ENCODE assay signal across 23 cellular contexts in genomic region chr4:648579-649292, GRCh38. TPM values are rescaled to one million over a fixed set of nuclear protein-coding genes. Genes with fewer than 3 reads are reported as not detected.
A peak's percentile ranks its signal among the peaks of the same experiment; 100 is the strongest.
DNase-seq lines count a peak whose midpoint lies in the region; ATAC-seq, FAIRE-seq and TF ChIP-seq lines count a peak whose summit lies in the region.
"Had no signal": no experiment of that assay in that cellular context is flagged by ENCODE, and none has a peak within 500 bp of the region (broad histone marks: within the 10 kb centered on the region; RNA-seq: fewer than 3 reads in every experiment).

No MANE protein-coding gene starts in this region.

- H3K9me3 ChIP-seq in right cardiac atrium (ENCODE audit: control insufficient read depth, low read length) (no peaks in the 10 kb centered on the region), K562 (replicated peaks; ENCODE audit: control insufficient read depth, insufficient read depth, low read depth, low read length) (peaks cover 2% of the 10 kb centered on the region; the same call in 1 of the 2 replicates), mucosa of descending colon (no peaks in the 10 kb centered on the region), gastroesophageal sphincter (no peaks in the 10 kb centered on the region), thyroid gland (no peaks in the 10 kb centered on the region)
- H3K9me3 ChIP-seq: colonic mucosa, SK-N-SH, vagina had no signal

- intact Hi-C loops in right cardiac atrium (cut with DNase I) (no loop called here), cardiac septum (cut with DNase I) (no loop called here), K562 (cut with micrococcal nuclease) (no loop called here), mucosa of descending colon (cut with DNase I, micrococcal nuclease) (no loop called here), thyroid gland (cut with DNase I) (no loop called here)

- no peak for TF ChIP-seq RAD21 in K562 (CRISPR knock-in tag; conservative IDR thresholded peaks at IDR 0.05 in 1 of 2, IDR thresholded peaks at IDR 0.05 in 1 of 2)

- POLR2A ChIA-PET in K562 (lab: Yijun Ruan, JAX), result interaction anchor here (0.8 kb wide), 1 partner anchor 104 kb away, joined by 3 read pairs; no protein-coding TSS in a partner anchor

- DNase-seq in right cardiac atrium (peak in 2 of 3 donors; percentile 12 to 43), cardiac septum (ENCODE audit: low spot score) (no peak), K562 (ENCODE audit: extremely low read depth in 1 of 4, low spot score in 3 of 4) (no peak), mucosa of descending colon (peak in 2 of 3 donors; percentile 12 to 41), thyroid gland (no peak)
- DNase-seq in stimulated activated CD4-positive, alpha-beta T cell treated with anti-CD3 and anti-CD28 coated beads, Interleukin-4, amount 100 ng/mL, for 4 hours, result no peak
- DNase-seq in activated CD4-positive, alpha-beta T cell treated with anti-CD3 and anti-CD28 coated beads, Interleukin-2, amount 50 U/mL, for 1 hour, result no peak
- DNase-seq: activated CD4-positive, CD25-positive, alpha-beta regulatory T cell treated with anti-CD3 and anti-CD28 coated beads, Interleukin-2, amount 50 U/mL, for 72 hours; activated naive CD8-positive, alpha-beta T cell treated with anti-CD3 and anti-CD28 coated beads, Interleukin-2, amount 10 ng/mL, durations not matched to agents 7 days and 5 days; CD4-positive, alpha-beta memory T cell; colonic mucosa; head of caudate nucleus; naive thymus-derived CD8-positive, alpha-beta T cell; NCI-H1048; NCI-H2081 treated with DMSO at 0.1 percent for 48 hours; PC-3; SK-N-SH; small intestine; stimulated activated CD4-positive, alpha-beta T cell treated with anti-CD3 and anti-CD28 coated beads, Interleukin-4, amount 100 ng/mL, for 24 hours; T1000 had no signal

- in situ Hi-C loops in K562 (cut with MboI), result no loop called here

- no peaks in the 10 kb centered on the region for H4K20me1 ChIP-seq in K562 (replicated peaks; ENCODE audit: control insufficient read depth, insufficient read depth, low read length)

- no peak for TF ChIP-seq CTCF in K562 (IDR thresholded peaks at IDR 0.05 in 2 of 3, conservative IDR thresholded peaks at IDR 0.05 in 1 of 3; ENCODE audit: insufficient read depth in 2 of 3, low read depth in 1 of 3, low read length in 3 of 3)
- no peak for TF ChIP-seq CTCF in mucosa of descending colon (IDR thresholded peaks at IDR 0.05)
- TF ChIP-seq CTCF in gastroesophageal sphincter (IDR thresholded peaks at IDR 0.05), result no peak
- no peak for TF ChIP-seq CTCF in thyroid gland (IDR thresholded peaks at IDR 0.05)

- no peak for ATAC-seq in right cardiac atrium
- peak; percentile 54 for ATAC-seq in K562
- ATAC-seq in mucosa of descending colon, result no peak
- ATAC-seq in gastroesophageal sphincter, result no peak
- ATAC-seq: naive thymus-derived CD8-positive, alpha-beta T cell; PC-3 had no signal

- CTCF ChIA-PET in K562 (lab: Yijun Ruan, JAX; ENCODE audit: low intra/inter-chr PET ratio), result no interaction called here

- no peak overlapping the region for H3K4me2 ChIP-seq in K562 (ENCODE audit: insufficient read depth, low read length)
- H3K4me2 ChIP-seq: SK-N-SH had no signal

- 70% methylated on average over 28 of the region's 28 CpGs for WGBS in right cardiac atrium
- WGBS in K562 (ENCODE audit: insufficient coverage, low coverage, missing lambda C conversion rate), result 30% methylated on average over 26 of the region's 28 CpGs
- 65 to 100% methylated on average over 4 to 15 of the region's 28 CpGs for WGBS in gastroesophageal sphincter (ENCODE audit: low coverage in 1 of 2), 2 donors
- 66 to 89% methylated on average over 14 to 19 of the region's 28 CpGs for WGBS in thyroid gland, 2 donors

- H2AFZ ChIP-seq in K562 (ENCODE audit: low read depth, low read length), result peak overlapping the region; percentile 61

- H3K4me3 ChIP-seq in right cardiac atrium (ENCODE audit: low read length) (no peak overlapping the region), K562 (no peak overlapping the region), mucosa of descending colon (no peak overlapping the region), gastroesophageal sphincter (no peak overlapping the region), thyroid gland (replicated peaks in 1 of 3) (no peak overlapping the region)
- H3K4me3 ChIP-seq: colonic mucosa, vagina had no signal

- TF ChIP-seq POLR2A in K562 (conservative IDR thresholded peaks at IDR 0.05) (no peak), gastroesophageal sphincter (IDR thresholded peaks at IDR 0.05) (no peak), thyroid gland (IDR thresholded peaks at IDR 0.05) (no peak)

- BruUV-seq in K562 (replicated peaks; lab: Mats Ljungman, UMichigan), result no TSS peak

- FAIRE-seq in K562 (lab: Jason Lieb, UNC), result no peak
- FAIRE-seq: small intestine had no signal

- H3K4me1 ChIP-seq in right cardiac atrium (ENCODE audit: control insufficient read depth, insufficient read depth, low read length) (no peaks in the 10 kb centered on the region), K562 (replicated peaks in 1 of 2; ENCODE audit: control insufficient read depth in 2 of 2, insufficient read depth in 2 of 2, low read length in 2 of 2) (peaks cover 0 to 48% of the 10 kb centered on the region in 2 experiments; a peak in 2 of 5 replicates), mucosa of descending colon (ENCODE audit: low read depth) (no peaks in the 10 kb centered on the region), gastroesophageal sphincter (no peaks in the 10 kb centered on the region), thyroid gland (peaks cover 8% of the 10 kb centered on the region in 2 donors)
- H3K4me1 ChIP-seq: colonic mucosa had no signal

- TF ChIP-seq EP300 in K562 (IDR thresholded peaks at IDR 0.05; ENCODE audit: low read length) (no peak), gastroesophageal sphincter (IDR thresholded peaks at IDR 0.05) (no peak)

- H3K27me3 ChIP-seq in right cardiac atrium (ENCODE audit: control insufficient read depth, insufficient read depth) (no peaks in the 10 kb centered on the region), K562 (ENCODE audit: control insufficient read depth in 2 of 2, insufficient read depth in 2 of 2, low read length in 2 of 2) (peaks cover 39 to 74% of the 10 kb centered on the region in 2 experiments; a peak in 3 of 5 replicates), gastroesophageal sphincter (peaks cover 67% of the 10 kb centered on the region), thyroid gland (no peaks in the 10 kb centered on the region)

- H3K9me1 ChIP-seq in K562 (ENCODE audit: control insufficient read depth, insufficient read depth, low read length), result no peaks in the 10 kb centered on the region

- H3K36me3 ChIP-seq in K562 (ENCODE audit: control insufficient read depth, insufficient read depth, low read length), result no peaks in the 10 kb centered on the region
- H3K36me3 ChIP-seq in mucosa of descending colon (ENCODE audit: low read depth), result no peaks in the 10 kb centered on the region
- H3K36me3 ChIP-seq in gastroesophageal sphincter, result no peaks in the 10 kb centered on the region
- H3K36me3 ChIP-seq in thyroid gland, result no peaks in the 10 kb centered on the region
- H3K36me3 ChIP-seq: colonic mucosa, vagina had no signal

- H3K9ac ChIP-seq in K562 (ENCODE audit: insufficient read depth in 1 of 2, low read depth in 2 of 2, low read length in 2 of 2), result peak overlapping the region in 1 of 2 experiments; percentile 24; a peak in 1 of 4 replicates
- H3K9ac ChIP-seq: SK-N-SH had no signal

- H3K27ac ChIP-seq in right cardiac atrium (ENCODE audit: low read length) (no peak overlapping the region), K562 (ENCODE audit: extremely low read depth, low read depth, low read length) (no peak overlapping the region), gastroesophageal sphincter (no peak overlapping the region), thyroid gland (no peak overlapping the region)
- H3K27ac ChIP-seq: colonic mucosa, vagina had no signal

- no peaks in the 10 kb centered on the region for H3K79me2 ChIP-seq in K562 (ENCODE audit: control insufficient read depth, insufficient read depth, low read length)

RNA-seq across cellular contexts. Expression of gene PDE6B, which starts 23.4 kb away (rescaled TPM):
- total RNA-seq in right cardiac atrium (1 to 10 TPM; 6.8 to 7.5 (median 7.0) TPM), cardiac septum (4.8 TPM), K562 (2014; rRNA removed) (not detected in 2 replicates), K562 (2014; rRNA removed; fragmentation: Illumina TruSeq; extraction: Trizol) (not detected in 2 replicates), K562 (2015; rRNA removed; fragmentation: Illumina TruSeq; extraction: Trizol) (not detected in 2 replicates), K562 (2021) (not detected in 2 replicates), mucosa of descending colon (1 to 10 TPM; 1.0 to 2.9 (median 1.2) TPM), gastroesophageal sphincter (1 to 10 TPM in 3 of 4 donors, under 1 TPM in 1; 0.81 to 5.5 (median 1.8) TPM), thyroid gland (10 to 100 TPM in 2 of 4 donors, 1 to 10 TPM in 2; 6.4 to 26.4 (median 14.4) TPM)
- polyA plus RNA-seq in right cardiac atrium (3.6 TPM), K562 (2011; rRNA removed) (not detected in 2 replicates), K562 (2014; fragmentation: Illumina TruSeq; extraction: Trizol) (not detected in 2 replicates), K562 (2014; fragmentation: Nextera tagmentation; extraction: Ambion mirVana) (under 1 TPM in 1 of 2 experiments, not detected in 1; 0.04 TPM), K562 (2014; rRNA removed) (not detected in 2 replicates)
- 0.30 TPM in 1 of 2 replicates, not detected in the other for total RNA-seq in K562 (2011; cell fraction: chromatin; rRNA removed; ENCODE audit: low replicate concordance)
- total RNA-seq in K562 (2011; cell fraction: nucleolus; rRNA removed), result not detected in 2 replicates
- not detected in 2 replicates for total RNA-seq in K562 (2011; cell fraction: nucleoplasm; rRNA removed)
- 0.04 TPM in 1 of 2 replicates, not detected in the other for polyA plus RNA-seq in K562 (2011; cell fraction: cytosol; rRNA removed)
- not detected in 2 replicates for polyA plus RNA-seq in K562 (2011; cell fraction: nucleus; rRNA removed)
- polyA plus RNA-seq in K562 (2012), result 0.07 and 0.10 TPM in 2 replicates
- polyA minus RNA-seq in K562 (2011; rRNA and poly(A)+ RNA removed), result 0.07 TPM in 1 of 2 replicates, not detected in the other
- not detected in 2 replicates for polyA minus RNA-seq in K562 (2011; cell fraction: cytosol; rRNA and poly(A)+ RNA removed)
- polyA minus RNA-seq in K562 (2011; cell fraction: nucleus; rRNA and poly(A)+ RNA removed), result not detected in 2 replicates
- total RNA-seq: HT-29, PC-3 had no signal

RNA-seq across cellular contexts. Expression of gene ATP5ME, which starts 25.3 kb away (rescaled TPM):
- total RNA-seq in right cardiac atrium (100 to 1,000 TPM; 689 to 911 (median 734) TPM), cardiac septum (734 TPM), K562 (2014; rRNA removed) (746 and 978 TPM in 2 replicates), K562 (2014; rRNA removed; fragmentation: Illumina TruSeq; extraction: Trizol) (839 and 887 TPM in 2 replicates), K562 (2015; rRNA removed; fragmentation: Illumina TruSeq; extraction: Trizol) (914 and 930 TPM in 2 replicates), K562 (2021) (509 and 535 TPM in 2 replicates), mucosa of descending colon (100 to 1,000 TPM; 330 to 467 (median 399) TPM), gastroesophageal sphincter (100 to 1,000 TPM in 3 of 4 donors, 10 to 100 TPM in 1; 56.9 to 116 (median 106) TPM), thyroid gland (100 to 1,000 TPM in 2 of 4 donors, 10 to 100 TPM in 2; 82.2 to 144 (median 106) TPM)
- polyA plus RNA-seq in right cardiac atrium (1,352 TPM), K562 (2011; rRNA removed) (573 and 595 TPM in 2 replicates), K562 (2014; fragmentation: Illumina TruSeq; extraction: Trizol) (632 and 822 TPM in 2 replicates), K562 (2014; fragmentation: Nextera tagmentation; extraction: Ambion mirVana) (1,000 to 10,000 TPM; 2,400 to 2,480 TPM), K562 (2014; rRNA removed) (987 and 1,053 TPM in 2 replicates)
- total RNA-seq in K562 (2011; cell fraction: chromatin; rRNA removed; ENCODE audit: low replicate concordance), result 72.8 and 88.6 TPM in 2 replicates
- 122 and 189 TPM in 2 replicates for total RNA-seq in K562 (2011; cell fraction: nucleolus; rRNA removed)
- 125 and 130 TPM in 2 replicates for total RNA-seq in K562 (2011; cell fraction: nucleoplasm; rRNA removed)
- polyA plus RNA-seq in K562 (2011; cell fraction: cytosol; rRNA removed), result 589 and 678 TPM in 2 replicates
- 222 and 265 TPM in 2 replicates for polyA plus RNA-seq in K562 (2011; cell fraction: nucleus; rRNA removed)
- polyA plus RNA-seq in K562 (2012), result 689 and 2,439 TPM in 2 replicates
- polyA minus RNA-seq in K562 (2011; rRNA and poly(A)+ RNA removed), result 147 and 173 TPM in 2 replicates
- polyA minus RNA-seq in K562 (2011; cell fraction: cytosol; rRNA and poly(A)+ RNA removed), result 96.7 and 103 TPM in 2 replicates
- 41.5 and 69.1 TPM in 2 replicates for polyA minus RNA-seq in K562 (2011; cell fraction: nucleus; rRNA and poly(A)+ RNA removed)

RNA-seq across cellular contexts. Expression of gene MYL5, which starts 25.6 kb away (rescaled TPM):
- 1 to 10 TPM; 4.0 to 6.0 (median 4.7) TPM for total RNA-seq in right cardiac atrium
- 3.8 TPM for polyA plus RNA-seq in right cardiac atrium
- total RNA-seq in cardiac septum, result 6.5 TPM
- total RNA-seq in K562 (2011; cell fraction: chromatin; rRNA removed; ENCODE audit: low replicate concordance), result 13.3 and 32.0 TPM in 2 replicates
- total RNA-seq in K562 (2011; cell fraction: nucleolus; rRNA removed), result 19.7 and 19.9 TPM in 2 replicates
- 9.6 and 13.4 TPM in 2 replicates for total RNA-seq in K562 (2011; cell fraction: nucleoplasm; rRNA removed)
- total RNA-seq in K562 (2014; rRNA removed), result 4.9 and 6.2 TPM in 2 replicates
- 2.6 and 3.1 TPM in 2 replicates for total RNA-seq in K562 (2014; rRNA removed; fragmentation: Illumina TruSeq; extraction: Trizol)
- 5.1 and 5.9 TPM in 2 replicates for total RNA-seq in K562 (2015; rRNA removed; fragmentation: Illumina TruSeq; extraction: Trizol)
- 9.1 and 10.0 TPM in 2 replicates for total RNA-seq in K562 (2021)
- polyA plus RNA-seq in K562 (2011; rRNA removed), result 3.8 and 4.1 TPM in 2 replicates
- 2.8 TPM in 2 replicates for polyA plus RNA-seq in K562 (2011; cell fraction: cytosol; rRNA removed)
- polyA plus RNA-seq in K562 (2011; cell fraction: nucleus; rRNA removed), result 18.2 and 29.5 TPM in 2 replicates
- polyA plus RNA-seq in K562 (2012), result 9.3 and 13.7 TPM in 2 replicates
- polyA plus RNA-seq in K562 (2014; fragmentation: Illumina TruSeq; extraction: Trizol), result 3.4 and 5.5 TPM in 2 replicates
- polyA plus RNA-seq in K562 (2014; fragmentation: Nextera tagmentation; extraction: Ambion mirVana), result 1 to 10 TPM; 1.4 TPM
- polyA plus RNA-seq in K562 (2014; rRNA removed), result 6.0 and 6.9 TPM in 2 replicates
- 3.1 and 4.0 TPM in 2 replicates for polyA minus RNA-seq in K562 (2011; rRNA and poly(A)+ RNA removed)
- 0.76 and 1.5 TPM in 2 replicates for polyA minus RNA-seq in K562 (2011; cell fraction: cytosol; rRNA and poly(A)+ RNA removed)
- polyA minus RNA-seq in K562 (2011; cell fraction: nucleus; rRNA and poly(A)+ RNA removed), result 11.0 and 13.6 TPM in 2 replicates
- total RNA-seq in mucosa of descending colon, result 10 to 100 TPM; 26.1 to 52.5 (median 50.7) TPM
- 10 to 100 TPM in 1 of 4 donors, 1 to 10 TPM in 3; 1.5 to 12.6 (median 3.8) TPM for total RNA-seq in gastroesophageal sphincter
- total RNA-seq in thyroid gland, result 10 to 100 TPM; 13.0 to 17.5 (median 14.2) TPM

RNA-seq across cellular contexts. Expression of gene SLC49A3, which starts 40.2 kb away (rescaled TPM):
- 10 to 100 TPM; 13.7 to 19.5 (median 16.9) TPM for total RNA-seq in right cardiac atrium
- polyA plus RNA-seq in right cardiac atrium, result 10.6 TPM
- total RNA-seq in cardiac septum, result 12.1 TPM
- total RNA-seq in K562 (2011; cell fraction: chromatin; rRNA removed; ENCODE audit: low replicate concordance), result not detected in 2 replicates
- 0.39 TPM in 1 of 2 replicates, not detected in the other for total RNA-seq in K562 (2011; cell fraction: nucleolus; rRNA removed)
- 0.61 TPM in 1 of 2 replicates, not detected in the other for total RNA-seq in K562 (2011; cell fraction: nucleoplasm; rRNA removed)
- not detected in 2 replicates for total RNA-seq in K562 (2014; rRNA removed)
- total RNA-seq in K562 (2014; rRNA removed; fragmentation: Illumina TruSeq; extraction: Trizol), result not detected in 2 replicates
- total RNA-seq in K562 (2015; rRNA removed; fragmentation: Illumina TruSeq; extraction: Trizol), result not detected in 2 replicates
- total RNA-seq in K562 (2021), result 0.24 and 0.29 TPM in 2 replicates
- polyA plus RNA-seq in K562 (2011; rRNA removed), result not detected in 2 replicates
- polyA plus RNA-seq in K562 (2011; cell fraction: cytosol; rRNA removed), result 0.03 and 0.22 TPM in 2 replicates
- 0.25 and 0.55 TPM in 2 replicates for polyA plus RNA-seq in K562 (2011; cell fraction: nucleus; rRNA removed)
- 0.21 and 0.30 TPM in 2 replicates for polyA plus RNA-seq in K562 (2012)
- not detected in 2 replicates for polyA plus RNA-seq in K562 (2014; fragmentation: Illumina TruSeq; extraction: Trizol)
- not detected for polyA plus RNA-seq in K562 (2014; fragmentation: Nextera tagmentation; extraction: Ambion mirVana)
- polyA plus RNA-seq in K562 (2014; rRNA removed), result 0.18 and 0.41 TPM in 2 replicates
- not detected in 2 replicates for polyA minus RNA-seq in K562 (2011; rRNA and poly(A)+ RNA removed)
- polyA minus RNA-seq in K562 (2011; cell fraction: cytosol; rRNA and poly(A)+ RNA removed), result not detected in 2 replicates
- polyA minus RNA-seq in K562 (2011; cell fraction: nucleus; rRNA and poly(A)+ RNA removed), result not detected in 2 replicates
- total RNA-seq in mucosa of descending colon, result 10 to 100 TPM in 2 of 3 donors, 1 to 10 TPM in 1; 9.9 to 14.1 (median 11.5) TPM
- 1 to 10 TPM; 5.2 to 8.7 (median 7.8) TPM for total RNA-seq in gastroesophageal sphincter
- 10 to 100 TPM; 14.9 to 27.1 (median 18.3) TPM for total RNA-seq in thyroid gland
- total RNA-seq: PC-3 had no signal
- polyA plus RNA-seq: CD4-positive, alpha-beta memory T cell had no signal

RNA-seq across cellular contexts. Expression of gene PCGF3, which starts 56.9 kb away (rescaled TPM):
- 10 to 100 TPM; 25.0 to 28.6 (median 26.4) TPM for total RNA-seq in right cardiac atrium
- 30.1 TPM for polyA plus RNA-seq in right cardiac atrium
- 24.3 TPM for total RNA-seq in cardiac septum
- total RNA-seq in K562 (2011; cell fraction: chromatin; rRNA removed; ENCODE audit: low replicate concordance), result 122 and 175 TPM in 2 replicates
- total RNA-seq in K562 (2011; cell fraction: nucleolus; rRNA removed), result 123 and 128 TPM in 2 replicates
- 119 and 129 TPM in 2 replicates for total RNA-seq in K562 (2011; cell fraction: nucleoplasm; rRNA removed)
- total RNA-seq in K562 (2014; rRNA removed), result 31.3 and 39.9 TPM in 2 replicates
- 13.3 and 14.7 TPM in 2 replicates for total RNA-seq in K562 (2014; rRNA removed; fragmentation: Illumina TruSeq; extraction: Trizol)
- total RNA-seq in K562 (2015; rRNA removed; fragmentation: Illumina TruSeq; extraction: Trizol), result 19.1 and 20.3 TPM in 2 replicates
- 39.6 and 46.1 TPM in 2 replicates for total RNA-seq in K562 (2021)
- polyA plus RNA-seq in K562 (2011; rRNA removed), result 37.2 and 42.2 TPM in 2 replicates
- 35.7 and 39.0 TPM in 2 replicates for polyA plus RNA-seq in K562 (2011; cell fraction: cytosol; rRNA removed)
- polyA plus RNA-seq in K562 (2011; cell fraction: nucleus; rRNA removed), result 197 and 242 TPM in 2 replicates
- 22.9 and 34.4 TPM in 2 replicates for polyA plus RNA-seq in K562 (2012)
- 18.9 and 20.4 TPM in 2 replicates for polyA plus RNA-seq in K562 (2014; fragmentation: Illumina TruSeq; extraction: Trizol)
- 1 to 10 TPM; 2.6 to 4.3 TPM for polyA plus RNA-seq in K562 (2014; fragmentation: Nextera tagmentation; extraction: Ambion mirVana)
- 40.1 and 40.2 TPM in 2 replicates for polyA plus RNA-seq in K562 (2014; rRNA removed)
- polyA minus RNA-seq in K562 (2011; rRNA and poly(A)+ RNA removed), result 25.9 and 30.6 TPM in 2 replicates
- 22.7 and 34.9 TPM in 2 replicates for polyA minus RNA-seq in K562 (2011; cell fraction: cytosol; rRNA and poly(A)+ RNA removed)
- 74.0 and 79.4 TPM in 2 replicates for polyA minus RNA-seq in K562 (2011; cell fraction: nucleus; rRNA and poly(A)+ RNA removed)
- 10 to 100 TPM; 45.5 to 66.9 (median 56.7) TPM for total RNA-seq in mucosa of descending colon
- 10 to 100 TPM; 24.4 to 46.5 (median 40.7) TPM for total RNA-seq in gastroesophageal sphincter
- 10 to 100 TPM; 41.4 to 60.0 (median 50.2) TPM for total RNA-seq in thyroid gland

Comparison
In these comparisons a context has a peak if more than half of its experiments do, and no peak if none do; other contexts are left out.
1. DNase-seq: peak in right cardiac atrium (2 of 3) and mucosa of descending colon (2 of 3); none in cardiac septum (single experiment), K562 (0 of 4), stimulated activated CD4-positive, alpha-beta T cell treated with anti-CD3 and anti-CD28 coated beads, Interleukin-4, amount 100 ng/mL, for 4 hours (0 of 2), thyroid gland (0 of 2) and activated CD4-positive, alpha-beta T cell treated with anti-CD3 and anti-CD28 coated beads, Interleukin-2, amount 50 U/mL, for 1 hour (single experiment).